ENCODE assay signal across 12 cellular contexts in the genomic region with DNA sequence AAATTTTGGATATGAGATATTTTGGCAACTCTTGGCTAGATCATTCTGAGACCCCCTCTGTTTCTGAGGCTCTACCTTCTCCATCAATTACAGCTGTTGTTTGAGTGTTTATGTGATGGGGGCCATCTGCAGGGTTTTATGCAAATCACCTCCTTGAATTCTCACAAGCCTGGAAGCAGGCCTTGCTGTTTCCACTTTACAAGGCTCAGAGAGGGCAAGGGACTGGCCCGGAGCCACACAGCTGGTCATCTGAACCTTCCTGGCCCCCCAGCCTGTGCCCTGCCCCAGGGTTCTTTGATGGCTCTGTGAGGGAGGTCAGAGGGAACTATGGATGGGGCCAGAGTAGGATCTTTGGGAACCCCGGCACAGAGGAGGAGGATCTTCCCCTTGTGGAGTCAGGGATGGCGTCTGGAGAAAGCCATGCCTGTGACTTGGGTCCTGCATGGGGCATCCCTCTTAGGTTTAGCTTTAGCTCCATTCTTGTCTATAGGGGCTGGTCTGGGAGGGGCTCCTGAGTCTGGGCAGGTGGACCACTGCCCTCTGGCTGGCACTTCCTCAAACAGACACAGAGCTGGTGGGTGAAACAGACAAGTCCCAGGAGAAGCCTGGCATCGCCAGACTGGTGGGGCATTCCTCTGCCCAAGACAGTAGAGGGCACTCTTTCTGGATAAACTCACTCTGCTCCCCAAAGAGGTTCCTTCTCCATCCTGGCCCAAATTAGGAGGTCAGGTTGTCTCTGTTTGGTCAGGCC. TPM values are rescaled to one million over a fixed set of nuclear protein-coding genes. Genes with fewer than 3 reads are reported as not detected.
DNase-seq lines count a peak whose midpoint lies in the region; ATAC-seq and TF ChIP-seq lines count a peak whose summit lies in the region.
"Had no signal": no experiment of that assay in that cellular context is flagged by ENCODE, and none has a peak within 500 bp of the region (broad histone marks: within the 10 kb centered on the region; RNA-seq: fewer than 3 reads in every experiment).

No MANE protein-coding gene starts in this region.

- DNase-seq in T-helper 1 cell (no peak), MV-4-11 (lab: John Stamatoyannopoulos, UW) (peak; percentile 40), chondrocyte (ENCODE audit: low spot score) (peak; percentile 50), spleen (peak; percentile 72), GF-D8 (lab: John Stamatoyannopoulos, UW) (no peak), mucosa of descending colon (no peak)
- DNase-seq: NCI-H1417 had no signal

- no peak overlapping the region for H3K4me3 ChIP-seq in spleen
- no peak overlapping the region for H3K4me3 ChIP-seq in mucosa of descending colon
- H3K4me3 ChIP-seq: ascending aorta, heart left ventricle, pancreas had no signal

- no peaks in the 10 kb centered on the region for H3K27me3 Mint-ChIP-seq in T-helper 1 cell treated with Interleukin-12 subunit alpha and Interleukin-12 subunit beta and Interleukin-4 antibody, amounts not matched to agents 30 μg/mL and 1 μg/mL, for 36 hours (ENCODE audit: low read depth)
- H3K27me3 Mint-ChIP-seq in chondrocyte (ENCODE audit: low read depth), result no peaks in the 10 kb centered on the region

- ATAC-seq in HG03342 (IDR thresholded peaks at IDR 0.05; ENCODE audit: unreplicated experiment) (no peak), mucosa of descending colon (no peak)
- ATAC-seq: heart left ventricle, pancreas had no signal

- H3K36me3 Mint-ChIP-seq in T-helper 1 cell treated with Interleukin-12 subunit alpha and Interleukin-12 subunit beta and Interleukin-4 antibody, amounts not matched to agents 30 μg/mL and 1 μg/mL, for 36 hours (ENCODE audit: low read depth), result peaks cover 56% of the 10 kb centered on the region
- H3K36me3 Mint-ChIP-seq in chondrocyte (ENCODE audit: low read depth), result peaks cover 2% of the 10 kb centered on the region

- no peak overlapping the region for H3K27ac ChIP-seq in spleen
- H3K27ac ChIP-seq: ascending aorta, heart left ventricle, pancreas had no signal

- H3K9me3 Mint-ChIP-seq in T-helper 1 cell treated with Interleukin-12 subunit alpha and Interleukin-12 subunit beta and Interleukin-4 antibody, amounts not matched to agents 30 μg/mL and 1 μg/mL, for 36 hours, result peaks cover 6% of the 10 kb centered on the region
- peaks cover 2% of the 10 kb centered on the region for H3K9me3 Mint-ChIP-seq in chondrocyte (ENCODE audit: low read depth)

- intact Hi-C loops in spleen (cut with DNase I; ENCODE audit: low total_unique reads), result no loop called here
- intact Hi-C loops in mucosa of descending colon (cut with DNase I, micrococcal nuclease), result no loop called here

- 30 to 94% (median 81%) methylated on average over 1 to 4 of the region's 4 CpGs for WGBS in spleen, 5 donors

- peaks cover 0 to 32% (median 0%) of the 10 kb centered on the region in 7 donors for H3K27me3 ChIP-seq in spleen (replicated peaks in 1 of 7)
- H3K27me3 ChIP-seq: ascending aorta, pancreas had no signal

- H3K4me1 Mint-ChIP-seq in T-helper 1 cell treated with Interleukin-12 subunit alpha and Interleukin-12 subunit beta and Interleukin-4 antibody, amounts not matched to agents 30 μg/mL and 1 μg/mL, for 36 hours (ENCODE audit: low read depth), result peaks cover 65% of the 10 kb centered on the region
- H3K4me1 Mint-ChIP-seq in chondrocyte (ENCODE audit: low read depth), result peaks cover 24% of the 10 kb centered on the region

- TF ChIP-seq CTCF in chondrocyte (IDR thresholded peaks at IDR 0.05) (peak; percentile 26), spleen (IDR thresholded peaks at IDR 0.05 in 8 of 11, conservative IDR thresholded peaks at IDR 0.05 in 3 of 11) (peak in 2 of 11 experiments; percentile 18 to 22), mucosa of descending colon (IDR thresholded peaks at IDR 0.05) (no peak)

- H3K36me3 ChIP-seq in spleen, result peaks cover 0 to 24% (median 0%) of the 10 kb centered on the region in 6 donors
- H3K36me3 ChIP-seq in mucosa of descending colon (ENCODE audit: low read depth), result no peaks in the 10 kb centered on the region
- H3K36me3 ChIP-seq: ascending aorta, heart left ventricle, pancreas had no signal

- H3K27ac Mint-ChIP-seq in T-helper 1 cell treated with Interleukin-12 subunit alpha and Interleukin-12 subunit beta and Interleukin-4 antibody, amounts not matched to agents 30 μg/mL and 1 μg/mL, for 36 hours, result peak overlapping the region; percentile 52
- no peak overlapping the region for H3K27ac Mint-ChIP-seq in chondrocyte (ENCODE audit: unreplicated experiment)

- H3K4me1 ChIP-seq in spleen (peaks cover 5 to 92% (median 48%) of the 10 kb centered on the region in 6 donors), mucosa of descending colon (ENCODE audit: low read depth) (no peaks in the 10 kb centered on the region)
- H3K4me1 ChIP-seq: ascending aorta, pancreas had no signal

- H3K4me3 Mint-ChIP-seq in T-helper 1 cell treated with Interleukin-12 subunit alpha and Interleukin-12 subunit beta and Interleukin-4 antibody, amounts not matched to agents 30 μg/mL and 1 μg/mL, for 36 hours, result no peak overlapping the region
- no peak overlapping the region for H3K4me3 Mint-ChIP-seq in chondrocyte (ENCODE audit: unreplicated experiment)

- H3K9me3 ChIP-seq in spleen (peaks cover 0 to 6% (median 5%) of the 10 kb centered on the region in 8 donors), mucosa of descending colon (no peaks in the 10 kb centered on the region)
- H3K9me3 ChIP-seq: ascending aorta, pancreas had no signal

- TF ChIP-seq POLR2A in spleen (IDR thresholded peaks at IDR 0.05), result no peak

RNA-seq across cellular contexts. Expression of gene IL21R, which starts 26.2 kb away (rescaled TPM):
- total RNA-seq in chondrocyte (2.1 to 11.3 TPM (median 2.2 TPM) in 3 replicates), spleen (10 to 100 TPM in 6 of 7 donors, 1 to 10 TPM in 1; 8.7 to 19.7 (median 13.0) TPM), mucosa of descending colon (1 to 10 TPM in 2 of 3 donors, under 1 TPM in 1; 0.47 to 1.4 (median 1.0) TPM)
- polyA plus RNA-seq in spleen, result 1 to 10 TPM; 2.7 to 6.0 (median 3.3) TPM

Comparison
In these comparisons a context has a peak if more than half of its experiments do, and no peak if none do; other contexts are left out.
1. DNase-seq: peak in MV-4-11 (single experiment), chondrocyte (single experiment) and spleen (single experiment); none in T-helper 1 cell (0 of 5), GF-D8 (single experiment) and mucosa of descending colon (0 of 3).